15 cellular contexts compared by ENCODE assay signal in the genomic region with DNA sequence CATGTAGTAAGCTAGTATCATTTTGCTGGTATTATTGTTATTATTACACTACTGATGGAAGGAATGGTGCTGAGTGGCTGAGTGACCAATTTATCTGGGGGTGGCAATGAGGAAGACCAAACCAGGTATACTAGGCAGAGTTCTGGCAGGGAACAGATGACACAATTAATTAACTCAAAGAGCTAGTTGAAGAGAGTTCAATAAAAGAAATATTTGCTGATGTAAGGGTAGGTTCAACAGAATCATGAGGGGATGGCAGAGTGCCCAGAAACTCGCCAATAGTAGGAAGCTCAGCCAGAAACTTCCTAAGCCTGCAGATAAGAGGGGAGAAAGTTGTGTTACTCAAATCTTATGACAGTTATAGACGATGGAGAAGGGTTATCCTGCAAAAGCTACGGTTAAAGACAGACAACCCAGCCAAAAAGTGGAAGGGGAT.
A peak's percentile ranks its signal among the peaks of the same experiment; 100 is the strongest.
DNase-seq lines count a peak whose midpoint lies in the region; ATAC-seq and TF ChIP-seq lines count a peak whose summit lies in the region.
"Had no signal": no experiment of that assay in that cellular context is flagged by ENCODE, and none has a peak within 500 bp of the region (broad histone marks: within the 10 kb centered on the region; RNA-seq: fewer than 3 reads in every experiment).

No MANE protein-coding gene starts in this region.

- DNase-seq in A673 (ENCODE audit: low spot score) (peak; percentile 2), NCI-H2196 treated with DMSO at 0.1 percent for 48 hours (lab: John Stamatoyannopoulos, UW; ENCODE audit: unreplicated experiment) (peak; percentile 49), brain microvascular endothelial cell (peak; percentile 5), left lobe of liver (ENCODE audit: low spot score) (peak; percentile 56), hepatic stellate cell (ENCODE audit: low spot score) (no peak)
- DNase-seq in activated T-cell treated with anti-CD3 and anti-CD28 coated beads, Interleukin-2, amount 50 U/mL, for 24 hours, result no peak
- DNase-seq: activated CD4-positive, alpha-beta memory T cell treated with anti-CD3 and anti-CD28 coated beads for 36 hours; activated naive CD4-positive, alpha-beta T cell treated with anti-CD3 and anti-CD28 coated beads, Interleukin-2, amount 10 ng/mL, durations not matched to agents 7 days and 5 days; cortex of kidney; midbrain; sigmoid colon had no signal

- H3K36me3 ChIP-seq in A673 (ENCODE audit: insufficient read depth, low read length, poor library complexity, severe bottlenecking) (no peaks in the 10 kb centered on the region), brain microvascular endothelial cell (replicated peaks) (no peaks in the 10 kb centered on the region)
- H3K36me3 ChIP-seq: sigmoid colon, upper lobe of left lung had no signal

- H3K4me1 ChIP-seq in A673 (ENCODE audit: insufficient read depth, low read length, poor library complexity, severe bottlenecking), result no peaks in the 10 kb centered on the region

- no peaks in the 10 kb centered on the region for H3K36me3 Mint-ChIP-seq in activated T-cell treated with anti-CD3 and anti-CD28 coated beads, Interleukin-2, amount 50 U/mL, for 24 hours (ENCODE audit: low read depth)
- H3K36me3 Mint-ChIP-seq: activated CD4-positive, alpha-beta memory T cell treated with anti-CD3 and anti-CD28 coated beads for 36 hours; activated naive CD4-positive, alpha-beta T cell treated with anti-CD3 and anti-CD28 coated beads, Interleukin-2, amount 10 ng/mL, durations not matched to agents 7 days and 5 days had no signal

- no peaks in the 10 kb centered on the region for H3K9me3 ChIP-seq in A673 (ENCODE audit: low read depth, low read length, poor library complexity, severe bottlenecking)
- H3K9me3 ChIP-seq: sigmoid colon, upper lobe of left lung had no signal

- CTCF ChIA-PET in A673 (lab: Charles Lee), result no interaction called here

- H3K27me3 Mint-ChIP-seq in activated T-cell treated with anti-CD3 and anti-CD28 coated beads, Interleukin-2, amount 50 U/mL, for 24 hours, result no peaks in the 10 kb centered on the region
- H3K27me3 Mint-ChIP-seq: activated CD4-positive, alpha-beta memory T cell treated with anti-CD3 and anti-CD28 coated beads for 36 hours; activated naive CD4-positive, alpha-beta T cell treated with anti-CD3 and anti-CD28 coated beads, Interleukin-2, amount 10 ng/mL, durations not matched to agents 7 days and 5 days had no signal

- POLR2A ChIA-PET in A673 (lab: Charles Lee; ENCODE audit: low non-redundant PET), result no interaction called here

- in situ Hi-C loops in brain microvascular endothelial cell (cut with HindIII; ENCODE audit: low pct_ligation_motif_present, low sequenced_read_pairs), result no loop called here

- no peaks in the 10 kb centered on the region for H3K4me1 Mint-ChIP-seq in activated T-cell treated with anti-CD3 and anti-CD28 coated beads, Interleukin-2, amount 50 U/mL, for 24 hours (ENCODE audit: low read depth)
- H3K4me1 Mint-ChIP-seq: activated naive CD4-positive, alpha-beta T cell treated with anti-CD3 and anti-CD28 coated beads, Interleukin-2, amount 10 ng/mL, durations not matched to agents 7 days and 5 days had no signal

- H3K9me3 Mint-ChIP-seq in activated T-cell treated with anti-CD3 and anti-CD28 coated beads, Interleukin-2, amount 50 U/mL, for 24 hours, result no peaks in the 10 kb centered on the region
- H3K9me3 Mint-ChIP-seq: activated CD4-positive, alpha-beta memory T cell treated with anti-CD3 and anti-CD28 coated beads for 36 hours; activated naive CD4-positive, alpha-beta T cell treated with anti-CD3 and anti-CD28 coated beads, Interleukin-2, amount 10 ng/mL, durations not matched to agents 7 days and 5 days; T-helper 1 cell treated with Interleukin-12 subunit alpha and Interleukin-12 subunit beta and Interleukin-4 antibody, amounts not matched to agents 30 μg/mL and 1 μg/mL, for 36 hours had no signal

- H3K4me3 ChIP-seq in A673 (ENCODE audit: low read depth, low read length, poor library complexity, severe bottlenecking) (no peak overlapping the region), brain microvascular endothelial cell (ENCODE audit: low read depth, low read length) (no peak overlapping the region)
- H3K4me3 ChIP-seq: sigmoid colon, upper lobe of left lung had no signal

- no peak overlapping the region for H3K27ac Mint-ChIP-seq in activated T-cell treated with anti-CD3 and anti-CD28 coated beads, Interleukin-2, amount 50 U/mL, for 24 hours
- H3K27ac Mint-ChIP-seq: activated CD4-positive, alpha-beta memory T cell treated with anti-CD3 and anti-CD28 coated beads for 36 hours; activated naive CD4-positive, alpha-beta T cell treated with anti-CD3 and anti-CD28 coated beads, Interleukin-2, amount 10 ng/mL, durations not matched to agents 7 days and 5 days; T-helper 1 cell treated with Interleukin-12 subunit alpha and Interleukin-12 subunit beta and Interleukin-4 antibody, amounts not matched to agents 30 μg/mL and 1 μg/mL, for 36 hours had no signal

- no peak overlapping the region for H3K4me3 Mint-ChIP-seq in activated T-cell treated with anti-CD3 and anti-CD28 coated beads, Interleukin-2, amount 50 U/mL, for 24 hours
- H3K4me3 Mint-ChIP-seq: activated CD4-positive, alpha-beta memory T cell treated with anti-CD3 and anti-CD28 coated beads for 36 hours; activated naive CD4-positive, alpha-beta T cell treated with anti-CD3 and anti-CD28 coated beads, Interleukin-2, amount 10 ng/mL, durations not matched to agents 7 days and 5 days; T-helper 1 cell treated with Interleukin-12 subunit alpha and Interleukin-12 subunit beta and Interleukin-4 antibody, amounts not matched to agents 30 μg/mL and 1 μg/mL, for 36 hours had no signal

- TF ChIP-seq CTCF in A673 (conservative IDR thresholded peaks at IDR 0.05; ENCODE audit: low read depth, low read length) (no peak), brain microvascular endothelial cell (IDR thresholded peaks at IDR 0.05; ENCODE audit: low read depth, low read length, missing control alignments) (no peak)

- intact Hi-C loops in A673 (cut with micrococcal nuclease; ENCODE audit: unreplicated experiment), result no loop called here

- H3K27ac ChIP-seq in A673 (ENCODE audit: low read depth, low read length, poor library complexity, severe bottlenecking) (no peak overlapping the region), brain microvascular endothelial cell (no peak overlapping the region)
- H3K27ac ChIP-seq: sigmoid colon, upper lobe of left lung had no signal

- no peaks in the 10 kb centered on the region for H3K27me3 ChIP-seq in A673 (replicated peaks; ENCODE audit: insufficient read depth, low read depth, low read length, poor library complexity)
- H3K27me3 ChIP-seq in brain microvascular endothelial cell (replicated peaks), result no peaks in the 10 kb centered on the region
- H3K27me3 ChIP-seq: sigmoid colon, upper lobe of left lung had no signal

- BruUV-seq in A673 (replicated peaks; lab: Mats Ljungman, UMichigan), result no TSS peak

- peak; percentile 68 for ATAC-seq in left lobe of liver
- no peak for ATAC-seq in GM21619 (IDR thresholded peaks at IDR 0.05; ENCODE audit: unreplicated experiment)
- no peak for ATAC-seq in GM21825 (IDR thresholded peaks at IDR 0.05; ENCODE audit: unreplicated experiment)

Comparison
In these comparisons a context has a peak if more than half of its experiments do, and no peak if none do; other contexts are left out.
1. DNase-seq: peak in A673 (single experiment), NCI-H2196 treated with DMSO at 0.1 percent for 48 hours (single experiment), brain microvascular endothelial cell (single experiment) and left lobe of liver (single experiment); none in activated T-cell treated with anti-CD3 and anti-CD28 coated beads, Interleukin-2, amount 50 U/mL, for 24 hours (single experiment) and hepatic stellate cell (single experiment).